Comparison of ENCODE assay signal across 8 cellular contexts in genomic region chr20:51966296-51966971, GRCh38.
DNase-seq lines count a peak whose midpoint lies in the region; ATAC-seq, FAIRE-seq and TF ChIP-seq lines count a peak whose summit lies in the region.

No MANE protein-coding gene starts in this region.

- H3K9me1 ChIP-seq in keratinocyte (ENCODE audit: control insufficient read depth, extremely low read depth, insufficient read depth, low read length): no peaks in the 10 kb centered on the region

- no peaks in the 10 kb centered on the region for H3K27me3 ChIP-seq in keratinocyte (ENCODE audit: control insufficient read depth, extremely low read depth, insufficient read depth, low read length)

- TF ChIP-seq CTCF in GM10266 (IDR thresholded peaks at IDR 0.05; ENCODE audit: control insufficient read depth, insufficient read depth, low read depth, missing control alignments) (peak; percentile 48), keratinocyte (optimal IDR thresholded peaks at IDR 0.05 in 1 of 3, IDR thresholded peaks at IDR 0.05 in 1 of 3, conservative IDR thresholded peaks at IDR 0.05 in 1 of 3; ENCODE audit: extremely low read depth in 1 of 3, insufficient read depth in 2 of 3, low read length in 3 of 3) (peak; percentile 79 to 85 (median 80))

- H3K27ac ChIP-seq in keratinocyte (ENCODE audit: control insufficient read depth, insufficient read depth, low read length): no peak overlapping the region

- H3K9me3 ChIP-seq in keratinocyte (ENCODE audit: control insufficient read depth, low read depth, low read length): no peaks in the 10 kb centered on the region

- H3K9ac ChIP-seq in keratinocyte (ENCODE audit: control insufficient read depth, extremely low read depth, insufficient read depth, low read length): no peak overlapping the region

- dilution Hi-C loops in keratinocyte (cut with MboI; ENCODE audit: extremely low pct_ligation_motif_present, low sequenced_read_pairs): no loop called here

- FAIRE-seq in keratinocyte (lab: Jason Lieb, UNC): peak; percentile 5

- ATAC-seq in GM21723 (IDR thresholded peaks at IDR 0.05; ENCODE audit: unreplicated experiment) (no peak), HG02981 (IDR thresholded peaks at IDR 0.05; ENCODE audit: unreplicated experiment) (no peak)

- no peaks in the 10 kb centered on the region for H3K36me3 ChIP-seq in keratinocyte (ENCODE audit: control insufficient read depth in 2 of 2, extremely low read depth in 1 of 2, insufficient read depth in 2 of 2, low read length in 2 of 2)

- DNase-seq in ACHN (peak; percentile 66), GM10266 (ENCODE audit: extremely low spot score) (peak; percentile 31), NCI-H748 treated with DMSO at 0.1 percent for 48 hours (lab: John Stamatoyannopoulos, UW) (peak; percentile 9), T47D (ENCODE audit: low read depth in 1 of 2, low spot score in 1 of 2) (peak; percentile 71 to 88), keratinocyte (ENCODE audit: low read depth, low spot score) (peak; percentile 15), superior temporal gyrus (ENCODE audit: extremely low spot score) (peak; percentile 74)

- H4K20me1 ChIP-seq in keratinocyte (ENCODE audit: control insufficient read depth, extremely low read depth, insufficient read depth, low read length): no peaks in the 10 kb centered on the region

- in situ Hi-C loops in ACHN (cut with HindIII; ENCODE audit: low pct_ligation_motif_present, low pct_unique_long_range_greater_than_20kb, low sequenced_read_pairs) (no loop called here), T47D (cut with HindIII; ENCODE audit: low pct_unique_long_range_greater_than_20kb, low sequenced_read_pairs) (no loop called here)

- H3K4me3 ChIP-seq in keratinocyte (ENCODE audit: control insufficient read depth in 2 of 3, extremely low read depth in 1 of 3, insufficient read depth in 2 of 3, low read depth in 1 of 3, low read length in 3 of 3): no peak overlapping the region

- no peaks in the 10 kb centered on the region for H3K79me2 ChIP-seq in keratinocyte (ENCODE audit: control insufficient read depth, insufficient read depth, low read length)

- H2AFZ ChIP-seq in keratinocyte (ENCODE audit: control insufficient read depth, low read length): no peak overlapping the region

- no peak overlapping the region for H3K4me2 ChIP-seq in keratinocyte (ENCODE audit: control insufficient read depth, extremely low read depth, insufficient read depth, low read depth, low read length)

- H3K4me1 ChIP-seq in keratinocyte (ENCODE audit: control insufficient read depth, extremely low read depth, insufficient read depth, low read length): no peaks in the 10 kb centered on the region

Comparison
In these comparisons a context has a peak if more than half of its experiments do, and no peak if none do; other contexts are left out.
1. DNase-seq: peak in every context shown above with its lines; median percentile 80 in T47D; 74 in superior temporal gyrus; 66 in ACHN; 31 in GM10266; 15 in keratinocyte; 9 in NCI-H748 treated with DMSO at 0.1 percent for 48 hours.